22 cellular contexts compared by ENCODE assay signal in genomic region chr17:41446806-41447205, GRCh38. TPM values are rescaled to one million over a fixed set of nuclear protein-coding genes. Genes with fewer than 3 reads are reported as not detected.
DNase-seq lines count a peak whose midpoint lies in the region; TF ChIP-seq lines count a peak whose summit lies in the region.
"Had no signal": no experiment of that assay in that cellular context is flagged by ENCODE, and none has a peak within 500 bp of the region (broad histone marks: within the 10 kb centered on the region; RNA-seq: fewer than 3 reads in every experiment).

No MANE protein-coding gene starts in this region.

- TF ChIP-seq CTCF in epithelial cell of esophagus (IDR thresholded peaks at IDR 0.05; ENCODE audit: insufficient read depth, low read depth, low read length, missing control alignments), result no peak
- no peak for TF ChIP-seq CTCF in osteoblast (IDR thresholded peaks at IDR 0.05; ENCODE audit: extremely low read depth, low read depth, low read length)

- no peaks in the 10 kb centered on the region for H3K36me3 ChIP-seq in BLaER1
- no peaks in the 10 kb centered on the region for H3K36me3 ChIP-seq in osteoblast (ENCODE audit: insufficient read depth, low read length)
- H3K36me3 ChIP-seq: gastroesophageal sphincter, prostate gland, tibial artery had no signal

- H3K4me1 ChIP-seq in BLaER1, result peaks cover 9% of the 10 kb centered on the region
- peaks cover 32% of the 10 kb centered on the region for H3K4me1 ChIP-seq in osteoblast (ENCODE audit: insufficient read depth, low read length)
- H3K4me1 ChIP-seq: gastroesophageal sphincter, prostate gland, tibial artery had no signal

- no peak overlapping the region for H3K27ac ChIP-seq in BLaER1
- H3K27ac ChIP-seq in osteoblast (ENCODE audit: low read depth, low read length), result peak overlapping the region; percentile 35
- H3K27ac ChIP-seq: gastroesophageal sphincter, prostate gland, tibial artery had no signal

- H3K4me2 ChIP-seq in BLaER1, result peak overlapping the region; percentile 32
- H3K4me2 ChIP-seq in osteoblast (ENCODE audit: insufficient read depth, low read length), result peak overlapping the region; percentile 5

- DNase-seq in NCI-H226 (peak; percentile 91), epithelial cell of esophagus (ENCODE audit: low read depth) (peak; percentile 12), osteoblast (ENCODE audit: insufficient read length, low spot score, missing footprints) (peak; percentile 86), NCI-H1694 treated with DMSO at 0.1 percent for 48 hours (lab: John Stamatoyannopoulos, UW) (no peak), middle frontal gyrus (ENCODE audit: extremely low spot score, low spot score) (no peak), NCI-H1105 treated with DMSO at 0.1 percent for 48 hours (lab: John Stamatoyannopoulos, UW) (no peak)
- no peak for DNase-seq in activated CD8-positive, alpha-beta memory T cell treated with anti-CD3 and anti-CD28 coated beads for 24 hours
- DNase-seq: activated CD4-positive, alpha-beta T cell treated with anti-CD3 and anti-CD28 coated beads for 4 hours; activated CD8-positive, alpha-beta memory T cell treated with anti-CD3 and anti-CD28 coated beads, Interleukin-2, amount 10 ng/mL, durations not matched to agents 7 days and 5 days; COR-L47; mesendoderm; NCI-H1694; NCI-H774; SHP77 treated with DMSO at 0.1 percent for 48 hours; stimulated activated naive CD8-positive, alpha-beta T cell treated with anti-CD3 and anti-CD28 coated beads, Interleukin-15, Interleukin-2, amounts not matched to agents 100 U/mL and 50 U/mL, for 24 hours; T-cell had no signal

- H3K9me3 ChIP-seq in BLaER1 (0 out of 2 replicates have a peak, but pooled peaks cover 7% of the 10 kb centered on the region), osteoblast (ENCODE audit: low read depth, low read length) (peaks cover 3% of the 10 kb centered on the region)
- H3K9me3 ChIP-seq: prostate gland had no signal

- no peaks in the 10 kb centered on the region for H3K79me2 ChIP-seq in osteoblast (ENCODE audit: insufficient read depth, low read length)

- no peak overlapping the region for H2AFZ ChIP-seq in osteoblast (ENCODE audit: low read length)

- H3K9ac ChIP-seq in BLaER1, result no peak overlapping the region

- H3K27me3 ChIP-seq in BLaER1 (no peaks in the 10 kb centered on the region), osteoblast (ENCODE audit: insufficient read depth, low read length) (no peaks in the 10 kb centered on the region)

- H4K20me1 ChIP-seq in BLaER1, result no peaks in the 10 kb centered on the region
- H4K20me1 ChIP-seq in osteoblast (ENCODE audit: insufficient read depth, low read length), result no peaks in the 10 kb centered on the region

- H3K4me3 ChIP-seq in BLaER1 (no peak overlapping the region), epithelial cell of esophagus (ENCODE audit: low read length) (no peak overlapping the region), osteoblast (ENCODE audit: insufficient read depth, low read length) (no peak overlapping the region)
- H3K4me3 ChIP-seq: gastroesophageal sphincter, prostate gland, tibial artery had no signal

RNA-seq across cellular contexts. Expression of gene KRT38, which starts 6.0 kb away (rescaled TPM):
- under 0.01 TPM in 2 replicates for total RNA-seq in osteoblast
- total RNA-seq: activated CD8-positive, alpha-beta memory T cell treated with anti-CD3 and anti-CD28 coated beads, Interleukin-2, amount 10 ng/mL, durations not matched to agents 7 days and 5 days; endothelial cell of umbilical vein; gastroesophageal sphincter; OCI-LY7; prostate gland; T-cell had no signal

RNA-seq across cellular contexts. Expression of gene KRT32, which starts 20.4 kb away (rescaled TPM):
- total RNA-seq in osteoblast, result not detected in 2 replicates
- total RNA-seq: activated CD8-positive, alpha-beta memory T cell treated with anti-CD3 and anti-CD28 coated beads, Interleukin-2, amount 10 ng/mL, durations not matched to agents 7 days and 5 days; endothelial cell of umbilical vein; OCI-LY7; prostate gland; T-cell had no signal

RNA-seq across cellular contexts. Expression of gene KRT37, which starts 22.4 kb away (rescaled TPM):
- total RNA-seq in osteoblast, result not detected in 2 replicates
- total RNA-seq: activated CD8-positive, alpha-beta memory T cell treated with anti-CD3 and anti-CD28 coated beads, Interleukin-2, amount 10 ng/mL, durations not matched to agents 7 days and 5 days; endothelial cell of umbilical vein; gastroesophageal sphincter; OCI-LY7; prostate gland; T-cell had no signal

RNA-seq across cellular contexts. Expression of gene KRT35, which starts 34.1 kb away (rescaled TPM):
- not detected in 2 replicates for total RNA-seq in osteoblast
- total RNA-seq: activated CD8-positive, alpha-beta memory T cell treated with anti-CD3 and anti-CD28 coated beads, Interleukin-2, amount 10 ng/mL, durations not matched to agents 7 days and 5 days; endothelial cell of umbilical vein; gastroesophageal sphincter; OCI-LY7; prostate gland; T-cell had no signal

RNA-seq across cellular contexts. Expression of gene KRT36, which starts 42.9 kb away (rescaled TPM):
- total RNA-seq in osteoblast, result 0.36 TPM in 1 of 2 replicates, not detected in the other
- total RNA-seq: activated CD8-positive, alpha-beta memory T cell treated with anti-CD3 and anti-CD28 coated beads, Interleukin-2, amount 10 ng/mL, durations not matched to agents 7 days and 5 days; endothelial cell of umbilical vein; gastroesophageal sphincter; OCI-LY7; prostate gland; T-cell had no signal

Comparison
In these comparisons a context has a peak if more than half of its experiments do, and no peak if none do; other contexts are left out.
1. DNase-seq: peak in NCI-H226 (single experiment), epithelial cell of esophagus (single experiment) and osteoblast (single experiment); none in NCI-H1694 treated with DMSO at 0.1 percent for 48 hours (single experiment), activated CD8-positive, alpha-beta memory T cell treated with anti-CD3 and anti-CD28 coated beads for 24 hours (single experiment), middle frontal gyrus (single experiment) and NCI-H1105 treated with DMSO at 0.1 percent for 48 hours (single experiment).